ENCODE assay signal across 32 cellular contexts in the genomic region with DNA sequence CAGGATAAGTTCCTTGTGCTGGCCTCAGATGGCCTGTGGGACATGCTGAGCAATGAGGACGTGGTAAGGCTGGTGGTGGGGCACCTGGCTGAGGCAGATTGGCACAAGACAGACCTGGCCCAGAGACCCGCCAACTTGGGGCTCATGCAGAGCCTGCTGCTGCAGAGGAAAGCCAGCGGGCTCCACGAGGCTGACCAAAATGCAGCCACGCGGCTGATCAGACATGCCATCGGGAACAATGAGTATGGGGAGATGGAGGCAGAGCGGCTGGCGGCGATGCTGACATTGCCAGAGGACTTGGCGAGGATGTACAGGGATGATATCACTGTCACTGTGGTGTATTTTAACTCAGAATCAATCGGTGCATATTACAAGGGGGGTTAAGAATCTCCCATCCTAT. TPM values are rescaled to one million over a fixed set of nuclear protein-coding genes. Genes with fewer than 3 reads are reported as not detected.
"Had no signal": no experiment of that assay in that cellular context is flagged by ENCODE, and none has a peak within 500 bp of the region (broad histone marks: within the 10 kb centered on the region; RNA-seq: fewer than 3 reads in every experiment).

No MANE protein-coding gene starts in this region.

- H3K27me3 ChIP-seq: ascending aorta, brain microvascular endothelial cell, esophagus muscularis mucosa, foreskin keratinocyte, heart right ventricle, ovary, sigmoid colon had no signal

- H3K4me3 ChIP-seq: ascending aorta, esophagus muscularis mucosa, heart right ventricle, lower lobe of right lung, ovary, psoas muscle, sigmoid colon, smooth muscle cell had no signal

- H3K9me3 ChIP-seq: ascending aorta, esophagus muscularis mucosa, heart right ventricle, lower lobe of right lung, ovary, psoas muscle, sigmoid colon had no signal

- H3K36me3 ChIP-seq: ovary had no signal

- H3K27ac ChIP-seq: ascending aorta, brain microvascular endothelial cell, esophagus muscularis mucosa, foreskin keratinocyte, heart right ventricle, lower lobe of right lung, ovary, psoas muscle, sigmoid colon had no signal

- H3K4me1 ChIP-seq: foreskin keratinocyte, psoas muscle had no signal

- ATAC-seq: activated CD4-positive, alpha-beta T cell treated with anti-CD3 and anti-CD28 coated beads for 36 hours; foreskin keratinocyte; heart right ventricle; left lobe of liver; lower lobe of right lung; psoas muscle; SK-N-SH treated with all-trans-retinoic acid at 6 μM for 48 hours; stimulated activated memory B cell treated with anti-CD40 and anti-IgM and Interleukin-4, amounts not matched to agents 10 μg/mL and 1 μg/mL and 100 μg/mL, for 72 hours; stimulated activated naive CD8-positive, alpha-beta T cell treated with anti-CD3 and anti-CD28 coated beads, Interleukin-15, amount 100 ng/mL, for 72 hours; T-helper 17 cell had no signal

- DNase-seq: activated CD4-positive, alpha-beta T cell treated with anti-CD3 and anti-CD28 coated beads for 36 hours; activated gamma-delta T cell; activated naive CD4-positive, alpha-beta T cell treated with anti-CD3 and anti-CD28 coated beads, Interleukin-2, amount 10 ng/mL, durations not matched to agents 7 days and 5 days; activated naive CD8-positive, alpha-beta T cell treated with anti-CD3 and anti-CD28 coated beads, Interleukin-2, amount 10 ng/mL, durations not matched to agents 7 days and 5 days; activated T-cell treated with anti-CD3 and anti-CD28 coated beads for 4 hours; brain microvascular endothelial cell; caudate nucleus; cortex of kidney; foreskin keratinocyte; heart right ventricle; kidney glomerular epithelial cell; lower lobe of right lung; naive B cell; nephron progenitor cell; psoas muscle; sigmoid colon; stimulated activated CD4-positive, alpha-beta T cell treated with anti-CD3 and anti-CD28 coated beads, Interleukin-1b, Interleukin-23, amount 100 ng/mL, for 48 hours; stimulated activated CD4-positive, alpha-beta T cell treated with anti-CD3 and anti-CD28 coated beads, Interleukin-4, amount 100 ng/mL, for 4 hours; stimulated activated CD8-positive, alpha-beta memory T cell treated with anti-CD3 and anti-CD28 coated beads, Interleukin-4, amount 100 ng/mL, for 48 hours; stimulated activated naive CD8-positive, alpha-beta T cell treated with anti-CD3 and anti-CD28 coated beads, Interleukin-15, amount 100 ng/mL, for 72 hours; T-helper 17 cell; T1000 had no signal

RNA-seq across cellular contexts. Expression of gene CDH16, which starts 33.2 kb away (rescaled TPM):
- total RNA-seq: activated CD4-positive, alpha-beta T cell treated with anti-CD3 and anti-CD28 coated beads for 36 hours; activated naive CD8-positive, alpha-beta T cell treated with anti-CD3 and anti-CD28 coated beads, Interleukin-2, amount 10 ng/mL, durations not matched to agents 7 days and 5 days; ascending aorta; chondrocyte; foreskin keratinocyte; left lobe of liver; lower lobe of right lung; mesenteric fat pad; sigmoid colon; smooth muscle cell; T-helper 17 cell; ureter had no signal
- polyA plus RNA-seq: ovary, smooth muscle cell had no signal

RNA-seq across cellular contexts. Expression of gene CA7, which starts 41.3 kb away (rescaled TPM):
- total RNA-seq: activated naive CD8-positive, alpha-beta T cell treated with anti-CD3 and anti-CD28 coated beads, Interleukin-2, amount 10 ng/mL, durations not matched to agents 7 days and 5 days; ascending aorta; chondrocyte; foreskin keratinocyte; heart right ventricle; left lobe of liver; lower lobe of right lung; mesenteric fat pad; ovary; psoas muscle; smooth muscle cell; T-helper 17 cell; ureter had no signal
- polyA plus RNA-seq: foreskin keratinocyte, heart right ventricle, ovary, smooth muscle cell had no signal
